In the genomic region with DNA sequence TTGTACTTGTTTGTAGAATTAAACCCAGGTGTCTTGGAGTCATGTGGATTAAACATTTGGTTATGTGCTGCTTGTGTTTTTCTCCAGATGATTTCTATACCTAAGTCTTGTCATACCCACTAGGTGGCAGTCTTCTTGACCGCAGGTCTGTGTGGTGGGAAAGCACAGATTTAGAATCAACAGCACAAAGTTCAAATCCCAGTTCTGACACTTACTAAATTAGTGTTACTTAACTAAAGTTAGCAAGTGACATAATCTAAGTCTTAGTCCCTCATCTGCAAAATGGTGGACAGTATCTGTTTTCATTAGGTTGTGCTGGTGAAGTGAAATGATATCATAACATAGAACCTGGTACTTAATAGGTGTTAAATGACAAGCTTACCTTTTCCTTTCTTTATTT, we compare ENCODE assay signal across 1 cellular context.
TF ChIP-seq lines count a peak whose summit lies in the region.

No MANE protein-coding gene starts in this region.

TF ChIP-seq in HepG2, 621 proteins besides CTCF, POLR2A, EP300 and RAD21 (continued from another document):
- TF ChIP-seq, protein P1, sequence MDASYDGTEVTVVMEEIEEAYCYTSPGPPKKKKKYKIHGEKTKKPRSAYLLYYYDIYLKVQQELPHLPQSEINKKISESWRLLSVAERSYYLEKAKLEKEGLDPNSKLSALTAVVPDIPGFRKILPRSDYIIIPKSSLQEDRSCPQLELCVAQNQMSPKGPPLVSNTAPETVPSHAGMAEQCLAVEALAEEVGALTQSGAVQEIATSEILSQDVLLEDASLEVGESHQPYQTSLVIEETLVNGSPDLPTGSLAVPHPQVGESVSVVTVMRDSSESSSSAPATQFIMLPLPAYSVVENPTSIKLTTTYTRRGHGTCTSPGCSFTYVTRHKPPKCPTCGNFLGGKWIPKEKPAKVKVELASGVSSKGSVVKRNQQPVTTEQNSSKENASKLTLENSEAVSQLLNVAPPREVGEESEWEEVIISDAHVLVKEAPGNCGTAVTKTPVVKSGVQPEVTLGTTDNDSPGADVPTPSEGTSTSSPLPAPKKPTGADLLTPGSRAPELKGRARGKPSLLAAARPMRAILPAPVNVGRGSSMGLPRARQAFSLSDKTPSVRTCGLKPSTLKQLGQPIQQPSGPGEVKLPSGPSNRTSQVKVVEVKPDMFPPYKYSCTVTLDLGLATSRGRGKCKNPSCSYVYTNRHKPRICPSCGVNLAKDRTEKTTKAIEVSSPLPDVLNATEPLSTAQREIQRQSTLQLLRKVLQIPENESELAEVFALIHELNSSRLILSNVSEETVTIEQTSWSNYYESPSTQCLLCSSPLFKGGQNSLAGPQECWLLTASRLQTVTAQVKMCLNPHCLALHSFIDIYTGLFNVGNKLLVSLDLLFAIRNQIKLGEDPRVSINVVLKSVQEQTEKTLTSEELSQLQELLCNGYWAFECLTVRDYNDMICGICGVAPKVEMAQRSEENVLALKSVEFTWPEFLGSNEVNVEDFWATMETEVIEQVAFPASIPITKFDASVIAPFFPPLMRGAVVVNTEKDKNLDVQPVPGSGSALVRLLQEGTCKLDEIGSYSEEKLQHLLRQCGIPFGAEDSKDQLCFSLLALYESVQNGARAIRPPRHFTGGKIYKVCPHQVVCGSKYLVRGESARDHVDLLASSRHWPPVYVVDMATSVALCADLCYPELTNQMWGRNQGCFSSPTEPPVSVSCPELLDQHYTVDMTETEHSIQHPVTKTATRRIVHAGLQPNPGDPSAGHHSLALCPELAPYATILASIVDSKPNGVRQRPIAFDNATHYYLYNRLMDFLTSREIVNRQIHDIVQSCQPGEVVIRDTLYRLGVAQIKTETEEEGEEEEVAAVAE (CRISPR knock-in tag; IDR thresholded peaks at IDR 0.05; ENCODE audit: borderline replicate concordance), result peak; percentile 74
- TF ChIP-seq, protein P2, sequence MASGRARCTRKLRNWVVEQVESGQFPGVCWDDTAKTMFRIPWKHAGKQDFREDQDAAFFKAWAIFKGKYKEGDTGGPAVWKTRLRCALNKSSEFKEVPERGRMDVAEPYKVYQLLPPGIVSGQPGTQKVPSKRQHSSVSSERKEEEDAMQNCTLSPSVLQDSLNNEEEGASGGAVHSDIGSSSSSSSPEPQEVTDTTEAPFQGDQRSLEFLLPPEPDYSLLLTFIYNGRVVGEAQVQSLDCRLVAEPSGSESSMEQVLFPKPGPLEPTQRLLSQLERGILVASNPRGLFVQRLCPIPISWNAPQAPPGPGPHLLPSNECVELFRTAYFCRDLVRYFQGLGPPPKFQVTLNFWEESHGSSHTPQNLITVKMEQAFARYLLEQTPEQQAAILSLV (CRISPR knock-in tag; IDR thresholded peaks at IDR 0.05; ENCODE audit: borderline replicate concordance), result no peak
- TF ChIP-seq ELF3 (CRISPR knock-in tag; IDR thresholded peaks at IDR 0.05) (peak; percentile 70), HES4 (CRISPR knock-in tag; IDR thresholded peaks at IDR 0.05; ENCODE audit: borderline replicate concordance) (no peak)
